32 cellular contexts compared by ENCODE assay signal in the genomic region with DNA sequence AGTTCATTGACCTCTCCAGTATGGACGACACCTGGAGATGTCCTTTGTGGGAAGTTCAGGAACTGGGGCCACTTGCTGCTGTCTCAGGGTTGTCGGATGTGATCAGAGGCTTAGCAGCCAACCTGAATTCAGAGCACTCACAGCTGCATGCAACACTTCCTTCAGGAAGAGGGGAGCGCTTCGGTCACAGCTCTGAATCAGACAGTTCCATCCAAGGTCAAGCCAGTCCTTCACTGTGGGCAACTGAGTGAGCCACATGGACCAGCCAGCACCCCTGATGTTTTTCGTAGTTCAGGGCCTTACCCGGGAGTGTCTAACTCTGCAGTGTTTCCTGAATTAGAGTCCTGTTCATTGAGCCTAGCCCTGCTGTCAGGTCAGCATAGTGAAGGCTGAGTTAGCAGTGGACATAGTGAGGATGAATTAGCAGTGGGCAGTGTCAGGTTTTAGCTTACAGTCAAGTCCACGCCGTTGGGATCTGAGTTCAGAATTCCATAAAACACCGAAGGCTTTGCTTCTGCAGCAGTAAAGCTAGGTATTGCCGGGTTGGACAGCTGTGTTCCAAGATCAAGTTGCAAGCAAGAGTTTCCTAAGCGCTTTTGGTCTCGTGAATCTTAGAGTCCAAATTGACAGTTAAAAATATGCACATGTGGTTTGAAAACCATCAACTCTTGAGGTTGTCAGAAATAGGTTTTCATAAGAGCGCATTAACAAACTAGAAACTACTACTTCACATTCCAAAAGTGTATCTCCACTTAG. TPM values are rescaled to one million over a fixed set of nuclear protein-coding genes. Genes with fewer than 3 reads are reported as not detected.
"Had no signal": no experiment of that assay in that cellular context is flagged by ENCODE, and none has a peak within 500 bp of the region (broad histone marks: within the 10 kb centered on the region; RNA-seq: fewer than 3 reads in every experiment).

No MANE protein-coding gene starts in this region.

- H3K27me3 ChIP-seq: breast epithelium, colonic mucosa, dorsolateral prefrontal cortex, esophagus muscularis mucosa, gastroesophageal sphincter, tibial artery had no signal

- H3K9me3 ChIP-seq: colonic mucosa had no signal

- H3K4me3 Mint-ChIP-seq: activated B cell treated with CpG ODN at 0.5 μM for 24 hours; activated CD4-positive, alpha-beta T cell treated with anti-CD3 and anti-CD28 coated beads for 36 hours; activated naive CD8-positive, alpha-beta T cell; activated T-cell treated with anti-CD3 and anti-CD28 coated beads, Interleukin-2, amount 50 U/mL, for 24 hours; effector memory CD8-positive, alpha-beta T cell; memory B cell; neural crest cell; stimulated activated naive CD8-positive, alpha-beta T cell treated with anti-CD3 and anti-CD28 coated beads, Interleukin-15, Interleukin-2, amounts not matched to agents 100 ng/mL and 50 ng/mL, for 24 hours; T-helper 1 cell treated with Interleukin-12 subunit alpha and Interleukin-12 subunit beta and Interleukin-4 antibody, amounts not matched to agents 30 μg/mL and 1 μg/mL, for 36 hours had no signal

- H3K27ac ChIP-seq: breast epithelium, colonic mucosa, dorsolateral prefrontal cortex, esophagus muscularis mucosa, gastroesophageal sphincter, skin epidermis, tibial artery had no signal

- H3K4me1 ChIP-seq: breast epithelium, colonic mucosa had no signal

- H3K27me3 Mint-ChIP-seq: activated B cell treated with CpG ODN at 0.5 μM for 24 hours; activated CD4-positive, alpha-beta T cell treated with anti-CD3 and anti-CD28 coated beads for 36 hours; activated naive CD8-positive, alpha-beta T cell; activated T-cell treated with anti-CD3 and anti-CD28 coated beads, Interleukin-2, amount 50 U/mL, for 24 hours; effector memory CD8-positive, alpha-beta T cell; memory B cell; naive B cell; stimulated activated naive CD8-positive, alpha-beta T cell treated with anti-CD3 and anti-CD28 coated beads, Interleukin-15, Interleukin-2, amounts not matched to agents 100 ng/mL and 50 ng/mL, for 24 hours had no signal

- H3K27ac Mint-ChIP-seq: activated B cell treated with CpG ODN at 0.5 μM for 24 hours; activated CD4-positive, alpha-beta T cell treated with anti-CD3 and anti-CD28 coated beads for 36 hours; activated naive CD8-positive, alpha-beta T cell; activated T-cell treated with anti-CD3 and anti-CD28 coated beads, Interleukin-2, amount 50 U/mL, for 24 hours; activated T-helper 2 cell treated with anti-CD3 and anti-CD28 coated beads, Interferon-gamma antibody, Interleukin-2, Interleukin-4, amounts not matched to agents 10 μg/mL and 5 μg/mL and 100 μg/mL, durations not matched to agents 14 hours and 24 hours and 36 hours; effector memory CD8-positive, alpha-beta T cell; memory B cell; naive B cell; stimulated activated naive CD8-positive, alpha-beta T cell treated with anti-CD3 and anti-CD28 coated beads, Interleukin-15, Interleukin-2, amounts not matched to agents 100 ng/mL and 50 ng/mL, for 24 hours; T-helper 1 cell treated with Interleukin-12 subunit alpha and Interleukin-12 subunit beta and Interleukin-4 antibody, amounts not matched to agents 30 μg/mL and 1 μg/mL, for 36 hours had no signal

- H3K36me3 ChIP-seq: colonic mucosa had no signal

- ATAC-seq: activated CD4-positive, alpha-beta T cell treated with anti-CD3 and anti-CD28 coated beads for 36 hours; effector memory CD8-positive, alpha-beta T cell; gastroesophageal sphincter; left cardiac atrium had no signal

- H3K9me3 Mint-ChIP-seq: effector memory CD8-positive, alpha-beta T cell had no signal

- H3K4me3 ChIP-seq: breast epithelium, colonic mucosa, dorsolateral prefrontal cortex, esophagus muscularis mucosa, gastroesophageal sphincter, skin epidermis, tibial artery had no signal

- DNase-seq: activated B cell treated with CpG ODN at 0.5 μM for 24 hours; activated CD4-positive, alpha-beta T cell treated with anti-CD3 and anti-CD28 coated beads for 36 hours; activated CD4-positive, alpha-beta T cell treated with anti-CD3 and anti-CD28 coated beads, Interleukin-2, amount 50 U/mL, for 4 hours; activated CD8-positive, alpha-beta memory T cell treated with anti-CD3 and anti-CD28 coated beads for 24 hours; activated CD8-positive, alpha-beta memory T cell treated with anti-CD3 and anti-CD28 coated beads, Interleukin-2, amount 50 U/mL, for 4 hours; activated naive CD4-positive, alpha-beta T cell; activated T-cell treated with anti-CD3 and anti-CD28 coated beads, Interleukin-2, amount 50 U/mL, for 24 hours; colonic mucosa; dorsolateral prefrontal cortex; effector memory CD8-positive, alpha-beta T cell; head of caudate nucleus; islet precursor cell; left cardiac atrium; naive B cell; occipital lobe; stimulated activated CD4-positive, alpha-beta T cell treated with anti-CD3 and anti-CD28 coated beads, Interleukin-1b, Interleukin-23, amount 100 ng/mL, for 48 hours; substantia nigra; T1000; tibial artery had no signal

RNA-seq across cellular contexts. Expression of a gene that starts 20.8 kb away (rescaled TPM):
- total RNA-seq: activated B cell treated with CpG ODN at 0.5 μM for 24 hours; activated CD4-positive, alpha-beta T cell treated with anti-CD3 and anti-CD28 coated beads for 36 hours; activated T-helper 2 cell treated with anti-CD3 and anti-CD28 coated beads, Interferon-gamma antibody, Interleukin-2, Interleukin-4, amounts not matched to agents 10 μg/mL and 5 μg/mL and 100 μg/mL, durations not matched to agents 14 hours and 24 hours and 36 hours; astrocyte; left cardiac atrium; mononuclear cell; ureter had no signal

RNA-seq across cellular contexts. Expression of a gene that starts 54.4 kb away (rescaled TPM):
- total RNA-seq: astrocyte had no signal
